1 cellular context compared by ENCODE assay signal in the genomic region with DNA sequence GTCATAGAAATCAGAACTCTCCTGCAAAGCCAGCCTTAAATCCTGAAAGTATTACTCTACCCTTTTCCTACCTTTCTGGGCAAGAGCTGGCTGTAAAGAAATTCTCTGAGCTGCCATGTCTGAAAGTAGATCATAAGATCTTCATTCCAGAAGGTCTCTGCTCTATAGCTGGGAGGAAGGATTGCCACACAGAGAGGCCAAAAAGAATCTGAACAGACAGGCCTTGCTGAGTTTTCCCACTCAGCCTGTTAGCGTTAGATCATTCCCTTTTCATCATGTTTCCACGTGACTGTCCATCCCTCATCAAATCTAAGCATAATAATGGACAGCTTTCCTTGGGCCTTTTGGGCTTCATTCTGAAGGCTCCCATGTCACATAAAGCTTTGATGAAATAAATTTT.
TF ChIP-seq lines count a peak whose summit lies in the region.

No MANE protein-coding gene starts in this region.

TF ChIP-seq in IMR-90, 13 proteins besides CTCF, POLR2A, EP300 and RAD21:
- TF ChIP-seq NFE2L2 (IDR thresholded peaks at IDR 0.05; ENCODE audit: low read depth, low read length) (no peak), CHD1 (IDR thresholded peaks at IDR 0.05; ENCODE audit: low read depth, low read length) (no peak), RFX5 (IDR thresholded peaks at IDR 0.05; ENCODE audit: low read depth, low read length) (no peak), MAFK (IDR thresholded peaks at IDR 0.05; ENCODE audit: low read depth, low read length) (no peak), FOS (IDR thresholded peaks at IDR 0.05; ENCODE audit: low read depth, low read length) (no peak), CEBPB (IDR thresholded peaks at IDR 0.05; ENCODE audit: low read depth, low read length) (no peak), MAZ (IDR thresholded peaks at IDR 0.05; ENCODE audit: borderline replicate concordance, low read depth, low read length) (no peak), MXI1 (IDR thresholded peaks at IDR 0.05; ENCODE audit: borderline replicate concordance, low read depth, low read length) (no peak), RCOR1 (IDR thresholded peaks at IDR 0.05; ENCODE audit: insufficient replicate concordance, low read length) (no peak), BHLHE40 (IDR thresholded peaks at IDR 0.05; ENCODE audit: low read depth, low read length) (no peak), SMC3 (IDR thresholded peaks at IDR 0.05; ENCODE audit: low read depth, low read length) (no peak), USF2 (IDR thresholded peaks at IDR 0.05; ENCODE audit: low read depth, low read length) (no peak), ELK1 (IDR thresholded peaks at IDR 0.05; ENCODE audit: borderline replicate concordance, low read depth, low read length) (no peak)
